ENCODE assay signal across 22 cellular contexts in genomic region chr14:37544407-37544806, GRCh38. TPM values are rescaled to one million over a fixed set of nuclear protein-coding genes. Genes with fewer than 3 reads are reported as not detected.
DNase-seq lines count a peak whose midpoint lies in the region; TF ChIP-seq lines count a peak whose summit lies in the region.
"Had no signal": no experiment of that assay in that cellular context is flagged by ENCODE, and none has a peak within 500 bp of the region (broad histone marks: within the 10 kb centered on the region; RNA-seq: fewer than 3 reads in every experiment).

No MANE protein-coding gene starts in this region.

- intact Hi-C loops in breast epithelium (cut with DNase I; ENCODE audit: low total_unique reads) = no loop called here

- H3K79me2 ChIP-seq in osteoblast (ENCODE audit: insufficient read depth, low read length) = no peaks in the 10 kb centered on the region

- CTCF ChIA-PET in activated naive CD4-positive, alpha-beta T cell treated with anti-CD3 and anti-CD28 coated beads, Interleukin-2, amount 10 ng/mL, durations not matched to agents 7 days and 5 days (lab: Charles Lee) = no interaction called here

- H3K27ac Mint-ChIP-seq in activated naive CD4-positive, alpha-beta T cell treated with anti-CD3 and anti-CD28 coated beads, Interleukin-2, amount 10 ng/mL, durations not matched to agents 7 days and 5 days = no peak overlapping the region
- H3K27ac Mint-ChIP-seq: activated B cell treated with CpG ODN at 0.5 μM for 24 hours; activated CD4-positive, alpha-beta memory T cell treated with anti-CD3 and anti-CD28 coated beads for 36 hours; B cell; T-helper 2 cell treated with Interferon-gamma antibody and Interleukin-4, amounts not matched to agents 5 μg/mL and 100 μg/mL, for 36 hours had no signal

- H3K4me1 Mint-ChIP-seq in activated naive CD4-positive, alpha-beta T cell treated with anti-CD3 and anti-CD28 coated beads, Interleukin-2, amount 10 ng/mL, durations not matched to agents 7 days and 5 days = no peaks in the 10 kb centered on the region
- H3K4me1 Mint-ChIP-seq: activated B cell treated with CpG ODN at 0.5 μM for 24 hours, B cell had no signal

- H3K27me3 Mint-ChIP-seq in activated naive CD4-positive, alpha-beta T cell treated with anti-CD3 and anti-CD28 coated beads, Interleukin-2, amount 10 ng/mL, durations not matched to agents 7 days and 5 days = no peaks in the 10 kb centered on the region
- H3K27me3 Mint-ChIP-seq: activated B cell treated with CpG ODN at 0.5 μM for 24 hours; activated CD4-positive, alpha-beta memory T cell treated with anti-CD3 and anti-CD28 coated beads for 36 hours; B cell had no signal

- peaks cover under 1% of the 10 kb centered on the region for H3K9me3 Mint-ChIP-seq in activated naive CD4-positive, alpha-beta T cell treated with anti-CD3 and anti-CD28 coated beads, Interleukin-2, amount 10 ng/mL, durations not matched to agents 7 days and 5 days
- H3K9me3 Mint-ChIP-seq: activated B cell treated with CpG ODN at 0.5 μM for 24 hours had no signal

- H4K20me1 ChIP-seq in osteoblast (ENCODE audit: insufficient read depth, low read length) = no peaks in the 10 kb centered on the region

- H3K4me3 Mint-ChIP-seq in activated naive CD4-positive, alpha-beta T cell treated with anti-CD3 and anti-CD28 coated beads, Interleukin-2, amount 10 ng/mL, durations not matched to agents 7 days and 5 days = no peak overlapping the region
- H3K4me3 Mint-ChIP-seq: activated B cell treated with CpG ODN at 0.5 μM for 24 hours; activated CD4-positive, alpha-beta memory T cell treated with anti-CD3 and anti-CD28 coated beads for 36 hours; B cell; T-helper 2 cell treated with Interferon-gamma antibody and Interleukin-4, amounts not matched to agents 5 μg/mL and 100 μg/mL, for 36 hours had no signal

- no peaks in the 10 kb centered on the region for H3K36me3 ChIP-seq in breast epithelium
- no peaks in the 10 kb centered on the region for H3K36me3 ChIP-seq in osteoblast (ENCODE audit: insufficient read depth, low read length)
- H3K36me3 ChIP-seq: thoracic aorta had no signal

- DNase-seq in DMS79 (lab: John Stamatoyannopoulos, UW) (peak; percentile 6), DMS79 treated with DMSO at 0.1 percent for 48 hours (lab: John Stamatoyannopoulos, UW) (no peak), NCI-H345 treated with DMSO at 0.1 percent for 48 hours (lab: John Stamatoyannopoulos, UW; ENCODE audit: unreplicated experiment) (peak; percentile 66), breast epithelium (ENCODE audit: low spot score in 2 of 2) (peak; percentile 55 to 58), osteoblast (ENCODE audit: insufficient read length, low spot score, missing footprints) (no peak), NCI-H1092 treated with DMSO at 0.1 percent for 48 hours (lab: John Stamatoyannopoulos, UW) (no peak)
- no peak for DNase-seq in activated naive CD4-positive, alpha-beta T cell treated with anti-CD3 and anti-CD28 coated beads, Interleukin-2, amount 10 ng/mL, durations not matched to agents 7 days and 5 days
- no peak for DNase-seq in activated T-cell treated with anti-CD3 and anti-CD28 coated beads, Interleukin-2, amount 50 U/mL, for 1 hour
- DNase-seq: activated B cell treated with CpG ODN at 0.5 μM for 24 hours; activated CD4-positive, alpha-beta memory T cell treated with anti-CD3 and anti-CD28 coated beads for 36 hours; activated gamma-delta T cell; Kasumi-1; kidney glomerular epithelial cell; stimulated activated CD4-positive, alpha-beta T cell treated with anti-CD3 and anti-CD28 coated beads, Interleukin-2, amount 100 ng/mL, for 48 hours; stimulated activated naive CD4-positive, alpha-beta T cell had no signal

- no peaks in the 10 kb centered on the region for H3K36me3 Mint-ChIP-seq in activated naive CD4-positive, alpha-beta T cell treated with anti-CD3 and anti-CD28 coated beads, Interleukin-2, amount 10 ng/mL, durations not matched to agents 7 days and 5 days
- H3K36me3 Mint-ChIP-seq: activated CD4-positive, alpha-beta memory T cell treated with anti-CD3 and anti-CD28 coated beads for 36 hours had no signal

- no peaks in the 10 kb centered on the region for H3K9me3 ChIP-seq in breast epithelium
- no peaks in the 10 kb centered on the region for H3K9me3 ChIP-seq in osteoblast (ENCODE audit: low read depth, low read length)
- H3K9me3 ChIP-seq: A549, thoracic aorta had no signal

- H3K4me3 ChIP-seq in breast epithelium (no peak overlapping the region), osteoblast (ENCODE audit: insufficient read depth, low read length) (no peak overlapping the region)
- H3K4me3 ChIP-seq: A549, smooth muscle cell, thoracic aorta had no signal

- H3K4me1 ChIP-seq in breast epithelium (no peaks in the 10 kb centered on the region), osteoblast (ENCODE audit: insufficient read depth, low read length) (peaks cover 5% of the 10 kb centered on the region)

- H3K4me2 ChIP-seq in osteoblast (ENCODE audit: insufficient read depth, low read length) = no peak overlapping the region
- H3K4me2 ChIP-seq: A549, smooth muscle cell had no signal

- H3K27ac ChIP-seq in breast epithelium = peak overlapping the region in 1 of 2 donors; percentile 37
- H3K27ac ChIP-seq in osteoblast (ENCODE audit: low read depth, low read length) = no peak overlapping the region
- H3K27ac ChIP-seq: A549, RWPE1, thoracic aorta had no signal

- TF ChIP-seq POLR2A in breast epithelium (IDR thresholded peaks at IDR 0.05) = no peak

- no peak for TF ChIP-seq CTCF in breast epithelium (IDR thresholded peaks at IDR 0.05)
- TF ChIP-seq CTCF in osteoblast (IDR thresholded peaks at IDR 0.05; ENCODE audit: extremely low read depth, low read depth, low read length) = no peak

- no peaks in the 10 kb centered on the region for H3K27me3 ChIP-seq in breast epithelium
- H3K27me3 ChIP-seq in osteoblast (ENCODE audit: insufficient read depth, low read length) = no peaks in the 10 kb centered on the region

- no peak overlapping the region for H2AFZ ChIP-seq in osteoblast (ENCODE audit: low read length)

RNA-seq across cellular contexts. Expression of gene FOXA1, which starts 50.6 kb away (rescaled TPM):
- total RNA-seq in breast epithelium (10 to 100 TPM in 2 of 3 donors, under 1 TPM in 1; 0.32 to 80.6 (median 74.4) TPM), osteoblast (0.36 TPM in 1 of 2 replicates, not detected in the other)
- total RNA-seq: activated B cell treated with CpG ODN at 0.5 μM for 24 hours, B cell, thoracic aorta had no signal

RNA-seq across cellular contexts. Expression of gene TTC6, which starts 51.0 kb away (rescaled TPM):
- total RNA-seq in breast epithelium (10 to 100 TPM in 2 of 3 donors, not detected in 1; 74.7 to 78.6 TPM), osteoblast (under 0.01 TPM in 2 replicates)
- total RNA-seq: activated B cell treated with CpG ODN at 0.5 μM for 24 hours; activated CD4-positive, alpha-beta memory T cell treated with anti-CD3 and anti-CD28 coated beads for 36 hours; B cell; myocyte; smooth muscle cell had no signal

Comparison
In these comparisons a context has a peak if more than half of its experiments do, and no peak if none do; other contexts are left out.
1. DNase-seq: peak in DMS79 (single experiment), NCI-H345 treated with DMSO at 0.1 percent for 48 hours (single experiment) and breast epithelium (2 of 2); none in DMS79 treated with DMSO at 0.1 percent for 48 hours (single experiment), osteoblast (single experiment), activated naive CD4-positive, alpha-beta T cell treated with anti-CD3 and anti-CD28 coated beads, Interleukin-2, amount 10 ng/mL, durations not matched to agents 7 days and 5 days (single experiment), activated T-cell treated with anti-CD3 and anti-CD28 coated beads, Interleukin-2, amount 50 U/mL, for 1 hour (single experiment) and NCI-H1092 treated with DMSO at 0.1 percent for 48 hours (single experiment).